In the genomic region with DNA sequence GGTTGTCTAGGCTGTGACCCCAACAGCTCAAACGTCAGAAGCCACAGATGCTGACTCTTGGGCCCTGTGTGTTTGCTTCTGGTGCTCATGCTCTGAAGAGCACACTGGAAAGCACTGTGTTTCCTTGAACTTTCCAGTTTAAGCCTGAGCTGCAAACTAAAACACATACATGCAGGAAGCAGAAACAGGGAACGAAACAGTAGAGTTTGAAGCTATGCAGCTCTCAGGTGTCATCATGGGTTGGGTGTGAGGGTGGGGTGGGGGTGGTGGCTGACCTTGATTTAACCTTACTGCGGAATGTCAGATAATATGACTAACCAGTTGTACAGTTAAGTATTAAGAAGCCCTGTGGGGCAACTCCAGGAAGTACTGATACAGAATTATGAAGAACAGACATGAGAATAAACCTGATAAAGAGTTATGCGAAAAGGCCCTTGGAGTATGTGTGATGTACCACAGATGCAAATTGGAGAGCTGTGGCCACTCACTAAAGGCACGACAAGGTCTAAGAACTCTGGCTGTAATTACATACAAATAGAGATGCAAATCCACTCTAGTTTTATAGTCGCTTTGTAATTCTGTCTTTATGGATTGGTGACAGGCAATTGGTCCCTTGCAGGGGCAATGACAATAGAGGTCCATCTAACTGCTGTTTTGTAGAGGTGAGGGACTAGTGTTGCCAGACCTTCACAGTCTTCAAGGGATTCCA, we compare ENCODE assay signal across 13 cellular contexts.
DNase-seq lines count a peak whose midpoint lies in the region; ATAC-seq, FAIRE-seq and TF ChIP-seq lines count a peak whose summit lies in the region.
"Had no signal": no experiment of that assay in that cellular context is flagged by ENCODE, and none has a peak within 500 bp of the region (broad histone marks: within the 10 kb centered on the region; RNA-seq: fewer than 3 reads in every experiment).

No MANE protein-coding gene starts in this region.

- no peak for TF ChIP-seq POLR2A in H54 (IDR thresholded peaks at IDR 0.05; ENCODE audit: low read depth, low read length)

- H3K36me3 ChIP-seq in fibroblast of lung (ENCODE audit: control insufficient read depth, insufficient read depth, low read length): no peaks in the 10 kb centered on the region

- no peaks in the 10 kb centered on the region for H3K36me3 Mint-ChIP-seq in activated CD4-positive, alpha-beta T cell treated with anti-CD3 and anti-CD28 coated beads for 36 hours (ENCODE audit: low read depth)
- H3K36me3 Mint-ChIP-seq in stimulated activated naive B cell treated with anti-CD40 and anti-IgM and Interleukin-4, amounts not matched to agents 10 μg/mL and 1 μg/mL and 100 μg/mL, for 72 hours: no peaks in the 10 kb centered on the region

- no peaks in the 10 kb centered on the region for H3K9me3 ChIP-seq in fibroblast of lung (ENCODE audit: control insufficient read depth, insufficient read depth, low read depth, low read length)

- no peaks in the 10 kb centered on the region for H3K27me3 ChIP-seq in fibroblast of lung (ENCODE audit: control insufficient read depth, insufficient read depth, low read length)

- H3K4me3 ChIP-seq in fibroblast of lung (replicated peaks in 1 of 4; ENCODE audit: control extremely low read depth in 1 of 4, insufficient read depth in 1 of 4, low read depth in 3 of 4, low read length in 4 of 4): no peak overlapping the region

- peak; percentile 48 for FAIRE-seq in H54 (lab: Jason Lieb, UNC)
- FAIRE-seq: colon had no signal

- no peak overlapping the region for H3K27ac ChIP-seq in fibroblast of lung (ENCODE audit: insufficient read depth, low read length)

- H3K9me3 Mint-ChIP-seq in activated CD4-positive, alpha-beta T cell treated with anti-CD3 and anti-CD28 coated beads for 36 hours (ENCODE audit: low read depth): no peaks in the 10 kb centered on the region
- H3K9me3 Mint-ChIP-seq in stimulated activated naive B cell treated with anti-CD40 and anti-IgM and Interleukin-4, amounts not matched to agents 10 μg/mL and 1 μg/mL and 100 μg/mL, for 72 hours: no peaks in the 10 kb centered on the region
- H3K9me3 Mint-ChIP-seq: activated T-helper 17 cell treated with anti-CD3 and anti-CD28 coated beads, Interleukin-2, amount 50 U/mL, for 72 hours had no signal

- no peaks in the 10 kb centered on the region for H3K4me1 Mint-ChIP-seq in activated CD4-positive, alpha-beta T cell treated with anti-CD3 and anti-CD28 coated beads for 36 hours
- no peaks in the 10 kb centered on the region for H3K4me1 Mint-ChIP-seq in stimulated activated naive B cell treated with anti-CD40 and anti-IgM and Interleukin-4, amounts not matched to agents 10 μg/mL and 1 μg/mL and 100 μg/mL, for 72 hours
- H3K4me1 Mint-ChIP-seq: activated T-helper 17 cell treated with anti-CD3 and anti-CD28 coated beads, Interleukin-2, amount 50 U/mL, for 72 hours had no signal

- intact Hi-C loops in activated CD4-positive, alpha-beta T cell treated with anti-CD3 and anti-CD28 coated beads for 36 hours (cut with DNase I, micrococcal nuclease): no loop called here

- H3K9ac ChIP-seq in fibroblast of lung (ENCODE audit: insufficient read depth, low read length): no peak overlapping the region

- H2AFZ ChIP-seq in fibroblast of lung (ENCODE audit: low read length): no peak overlapping the region

- no peak overlapping the region for H3K27ac Mint-ChIP-seq in activated CD4-positive, alpha-beta T cell treated with anti-CD3 and anti-CD28 coated beads for 36 hours
- H3K27ac Mint-ChIP-seq in stimulated activated naive B cell treated with anti-CD40 and anti-IgM and Interleukin-4, amounts not matched to agents 10 μg/mL and 1 μg/mL and 100 μg/mL, for 72 hours: no peak overlapping the region
- H3K27ac Mint-ChIP-seq: activated T-helper 17 cell treated with anti-CD3 and anti-CD28 coated beads, Interleukin-2, amount 50 U/mL, for 72 hours had no signal

- CTCF ChIA-PET in activated CD4-positive, alpha-beta T cell treated with anti-CD3 and anti-CD28 coated beads for 36 hours (lab: Charles Lee): interaction anchor here (0.9 kb wide), 1 partner anchor 10 kb away, joined by 5 read pairs; no protein-coding TSS in a partner anchor

- no peak overlapping the region for H3K4me3 Mint-ChIP-seq in activated CD4-positive, alpha-beta T cell treated with anti-CD3 and anti-CD28 coated beads for 36 hours
- no peak overlapping the region for H3K4me3 Mint-ChIP-seq in stimulated activated naive B cell treated with anti-CD40 and anti-IgM and Interleukin-4, amounts not matched to agents 10 μg/mL and 1 μg/mL and 100 μg/mL, for 72 hours
- H3K4me3 Mint-ChIP-seq: activated T-helper 17 cell treated with anti-CD3 and anti-CD28 coated beads, Interleukin-2, amount 50 U/mL, for 72 hours had no signal

- TF ChIP-seq CTCF in fibroblast of lung (conservative IDR thresholded peaks at IDR 0.05 in 1 of 2, IDR thresholded peaks at IDR 0.05 in 1 of 2; ENCODE audit: low read depth in 1 of 2, low read length in 2 of 2): no peak

- POLR2A ChIA-PET in activated CD4-positive, alpha-beta T cell treated with anti-CD3 and anti-CD28 coated beads for 36 hours (lab: Charles Lee): no interaction called here

- H4K20me1 ChIP-seq in fibroblast of lung (ENCODE audit: control insufficient read depth, extremely low read depth, insufficient read depth, low read length): no peaks in the 10 kb centered on the region

- H3K79me2 ChIP-seq in fibroblast of lung (ENCODE audit: control insufficient read depth, insufficient read depth, low read length): no peaks in the 10 kb centered on the region

- H3K4me2 ChIP-seq in fibroblast of lung (ENCODE audit: extremely low read depth, insufficient read depth, low read length): no peak overlapping the region

- H3K27me3 Mint-ChIP-seq in activated CD4-positive, alpha-beta T cell treated with anti-CD3 and anti-CD28 coated beads for 36 hours: peaks cover 5% of the 10 kb centered on the region
- no peaks in the 10 kb centered on the region for H3K27me3 Mint-ChIP-seq in stimulated activated naive B cell treated with anti-CD40 and anti-IgM and Interleukin-4, amounts not matched to agents 10 μg/mL and 1 μg/mL and 100 μg/mL, for 72 hours

- no peak for ATAC-seq in activated CD4-positive, alpha-beta T cell treated with anti-CD3 and anti-CD28 coated beads for 36 hours
- no peak for ATAC-seq in stimulated activated naive B cell treated with anti-CD40 and anti-IgM and Interleukin-4, amounts not matched to agents 10 μg/mL and 1 μg/mL and 100 μg/mL, for 72 hours (replicated peaks)
- ATAC-seq: activated T-helper 17 cell treated with anti-CD3 and anti-CD28 coated beads, Interleukin-2, amount 50 U/mL, for 72 hours had no signal

- DNase-seq in H54 (ENCODE audit: insufficient read length, low spot score) (peak; percentile 13), OCI-M1 (lab: John Stamatoyannopoulos, UW) (peak; percentile 21), fibroblast of lung (ENCODE audit: low read depth in 2 of 2) (peak; percentile 11 to 33), stromal cell of bone marrow (ENCODE audit: low read depth) (peak; percentile 4), DMS 273 treated with DMSO at 0.1 percent for 48 hours (lab: John Stamatoyannopoulos, UW) (no peak)
- DNase-seq in activated CD4-positive, alpha-beta T cell treated with anti-CD3 and anti-CD28 coated beads for 36 hours: no peak
- DNase-seq in stimulated activated naive B cell treated with anti-CD40 and anti-IgM and Interleukin-4, amounts not matched to agents 10 μg/mL and 1 μg/mL and 100 μg/mL, for 72 hours: no peak
- DNase-seq: activated CD4-positive, CD25-positive, alpha-beta regulatory T cell treated with anti-CD3 and anti-CD28 coated beads, Interleukin-2, amount 50 U/mL, for 72 hours; DND-41; head of caudate nucleus; NCI-H2081 treated with DMSO at 0.1 percent for 48 hours had no signal

- no peaks in the 10 kb centered on the region for H3K4me1 ChIP-seq in fibroblast of lung (ENCODE audit: control insufficient read depth, extremely low read depth, insufficient read depth, low read length)

Comparison
In these comparisons a context has a peak if more than half of its experiments do, and no peak if none do; other contexts are left out.
1. DNase-seq: peak in H54 (single experiment), OCI-M1 (single experiment), fibroblast of lung (2 of 2) and stromal cell of bone marrow (single experiment); none in activated CD4-positive, alpha-beta T cell treated with anti-CD3 and anti-CD28 coated beads for 36 hours (single experiment), stimulated activated naive B cell treated with anti-CD40 and anti-IgM and Interleukin-4, amounts not matched to agents 10 μg/mL and 1 μg/mL and 100 μg/mL, for 72 hours (single experiment) and DMS 273 treated with DMSO at 0.1 percent for 48 hours (single experiment).